Comparison of ENCODE assay signal across 1 cellular context in the genomic region with DNA sequence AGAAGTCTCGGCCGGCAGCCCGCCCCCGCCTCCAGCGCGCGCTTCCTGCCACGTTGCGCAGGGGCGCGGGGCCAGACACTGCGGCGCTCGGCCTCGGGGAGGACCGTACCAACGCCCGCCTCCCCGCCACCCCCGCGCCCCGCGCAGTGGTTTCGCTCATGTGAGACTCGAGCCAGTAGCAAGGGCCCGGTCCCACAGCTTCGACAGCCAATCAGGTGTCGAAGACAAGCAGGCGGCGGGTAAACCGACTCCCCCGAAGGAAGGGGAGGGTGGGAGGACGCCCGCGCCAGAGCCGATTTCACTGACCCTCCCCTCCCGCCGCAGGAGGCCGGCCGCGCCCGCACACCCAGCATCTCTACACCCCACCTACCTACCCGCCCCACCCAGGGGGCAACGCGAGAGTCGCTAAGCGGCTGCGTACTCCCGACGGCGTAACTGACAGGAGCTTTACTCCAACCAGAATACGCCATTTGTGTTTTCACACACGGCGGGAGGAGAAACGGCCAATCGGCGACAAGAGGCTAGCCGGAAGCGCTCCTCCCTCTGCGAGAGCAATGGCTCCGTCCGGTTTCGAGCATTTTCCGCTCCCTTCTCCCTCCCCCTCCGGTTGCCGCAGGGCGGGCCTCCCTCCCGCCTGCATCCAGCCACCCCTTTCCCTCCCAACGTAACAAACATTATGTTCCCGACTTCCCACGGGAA.
TF ChIP-seq lines count a peak whose summit lies in the region.

No MANE protein-coding gene starts in this region.

TF ChIP-seq in HEK293, 187 proteins besides CTCF, POLR2A, EP300 and RAD21 (continued from another document and continues in another):
- TF ChIP-seq ZNF777 (tag by site-specific recombination; IDR thresholded peaks at IDR 0.05; ENCODE audit: borderline replicate concordance) (peak; percentile 30; the same call in 1 of the 2 replicates), ZNF112 (tag by site-specific recombination; IDR thresholded peaks at IDR 0.05) (no peak), GFI1B (tag by site-specific recombination; IDR thresholded peaks at IDR 0.05) (no peak), HOXA7 (CRISPR knock-in tag; IDR thresholded peaks at IDR 0.05; ENCODE audit: borderline replicate concordance) (no peak), ZSCAN30 (tag by site-specific recombination; IDR thresholded peaks at IDR 0.05) (peak; percentile 88), ZNF621 (tag by site-specific recombination; IDR thresholded peaks at IDR 0.05) (no peak), ZNF560 (tag by site-specific recombination; IDR thresholded peaks at IDR 0.05; ENCODE audit: borderline replicate concordance) (no peak), ZNF138 (tag by site-specific recombination; IDR thresholded peaks at IDR 0.05; ENCODE audit: borderline replicate concordance) (no peak), ZNF366 (tag by site-specific recombination; conservative IDR thresholded peaks at IDR 0.05) (peak; percentile 65), MEIS1 (CRISPR knock-in tag; IDR thresholded peaks at IDR 0.05; ENCODE audit: borderline replicate concordance) (no peak), ZNF664 (tag by site-specific recombination; IDR thresholded peaks at IDR 0.05) (no peak), ZNF785 (tag by site-specific recombination; IDR thresholded peaks at IDR 0.05) (no peak; the same call in 1 of the 2 replicates), KLF16 (tag by site-specific recombination; IDR thresholded peaks at IDR 0.05) (peak; percentile 87), ZNF211 (tag by site-specific recombination; IDR thresholded peaks at IDR 0.05; ENCODE audit: low read depth) (no peak), ZNF548 (tag by site-specific recombination; IDR thresholded peaks at IDR 0.05) (no peak), SP3 (tag by site-specific recombination; IDR thresholded peaks at IDR 0.05) (peak; percentile 95), WT1 (tag by site-specific recombination; IDR thresholded peaks at IDR 0.05) (peak; percentile 88), ZNF394 (tag by site-specific recombination; IDR thresholded peaks at IDR 0.05; ENCODE audit: borderline replicate concordance) (peak; percentile 85), ZBTB7A (tag by site-specific recombination; IDR thresholded peaks at IDR 0.05; ENCODE audit: low read depth) (no peak; the same call in 1 of the 2 replicates), ZIC2 (tag by site-specific recombination; IDR thresholded peaks at IDR 0.05) (peak; percentile 92), ZNF747 (tag by site-specific recombination; IDR thresholded peaks at IDR 0.05) (no peak), ZNF146 (tag by site-specific recombination; IDR thresholded peaks at IDR 0.05) (no peak), ZNF473 (tag by site-specific recombination; IDR thresholded peaks at IDR 0.05) (no peak), KLF10 (tag by site-specific recombination; IDR thresholded peaks at IDR 0.05) (peak; percentile 77), ZNF140 (tag by site-specific recombination; IDR thresholded peaks at IDR 0.05) (no peak), ZNF624 (tag by site-specific recombination; IDR thresholded peaks at IDR 0.05) (0 out of 2 replicates have a peak, but pooled peaks have one; percentile 47), KLF1 (tag by site-specific recombination; IDR thresholded peaks at IDR 0.05) (peak; percentile 95), ZNF2 (tag by site-specific recombination; IDR thresholded peaks at IDR 0.05) (0 out of 2 replicates have a peak, but pooled peaks have one; percentile 61), ZNF501 (tag by site-specific recombination; IDR thresholded peaks at IDR 0.05) (peak; percentile 87; the same call in 1 of the 2 replicates), ZNF155 (tag by site-specific recombination; IDR thresholded peaks at IDR 0.05) (no peak), YY1 (tag by site-specific recombination; IDR thresholded peaks at IDR 0.05) (peak; percentile 84), ZNF37A (tag by site-specific recombination; IDR thresholded peaks at IDR 0.05) (no peak), ZNF514 (tag by site-specific recombination; IDR thresholded peaks at IDR 0.05) (no peak), ZNF292 (tag by site-specific recombination; IDR thresholded peaks at IDR 0.05; ENCODE audit: borderline replicate concordance, low read depth) (no peak), BCL11B (tag by site-specific recombination; IDR thresholded peaks at IDR 0.05; ENCODE audit: low read depth) (peak; percentile 66; the same call in 1 of the 2 replicates), IKZF3 (tag by site-specific recombination; IDR thresholded peaks at IDR 0.05) (peak; percentile 94), SCRT2 (tag by site-specific recombination; IDR thresholded peaks at IDR 0.05) (no peak), ZNF510 (tag by site-specific recombination; IDR thresholded peaks at IDR 0.05; ENCODE audit: insufficient replicate concordance) (no peak), ZNF776 (tag by site-specific recombination; IDR thresholded peaks at IDR 0.05; ENCODE audit: borderline replicate concordance) (no peak), SP7 (tag by site-specific recombination; IDR thresholded peaks at IDR 0.05) (peak; percentile 76), ZNF48 (tag by site-specific recombination; IDR thresholded peaks at IDR 0.05) (no peak), MYNN (tag by site-specific recombination; IDR thresholded peaks at IDR 0.05; ENCODE audit: borderline replicate concordance) (no peak), ZNF76 (tag by site-specific recombination; IDR thresholded peaks at IDR 0.05; ENCODE audit: borderline replicate concordance, low read depth) (peak; percentile 89), ZNF175 (tag by site-specific recombination; IDR thresholded peaks at IDR 0.05) (no peak), ZSCAN16 (tag by site-specific recombination; IDR thresholded peaks at IDR 0.05) (no peak), ZNF423 (tag by site-specific recombination; IDR thresholded peaks at IDR 0.05) (peak; percentile 86), ZNF544 (tag by site-specific recombination; IDR thresholded peaks at IDR 0.05) (no peak), ZNF561 (tag by site-specific recombination; IDR thresholded peaks at IDR 0.05; ENCODE audit: borderline replicate concordance) (peak; percentile 68)
- TF ChIP-seq, protein P1, sequence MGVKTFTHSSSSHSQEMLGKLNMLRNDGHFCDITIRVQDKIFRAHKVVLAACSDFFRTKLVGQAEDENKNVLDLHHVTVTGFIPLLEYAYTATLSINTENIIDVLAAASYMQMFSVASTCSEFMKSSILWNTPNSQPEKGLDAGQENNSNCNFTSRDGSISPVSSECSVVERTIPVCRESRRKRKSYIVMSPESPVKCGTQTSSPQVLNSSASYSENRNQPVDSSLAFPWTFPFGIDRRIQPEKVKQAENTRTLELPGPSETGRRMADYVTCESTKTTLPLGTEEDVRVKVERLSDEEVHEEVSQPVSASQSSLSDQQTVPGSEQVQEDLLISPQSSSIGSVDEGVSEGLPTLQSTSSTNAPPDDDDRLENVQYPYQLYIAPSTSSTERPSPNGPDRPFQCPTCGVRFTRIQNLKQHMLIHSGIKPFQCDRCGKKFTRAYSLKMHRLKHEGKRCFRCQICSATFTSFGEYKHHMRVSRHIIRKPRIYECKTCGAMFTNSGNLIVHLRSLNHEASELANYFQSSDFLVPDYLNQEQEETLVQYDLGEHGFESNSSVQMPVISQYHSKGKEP (tag by site-specific recombination; IDR thresholded peaks at IDR 0.05), result no peak; the same call in 1 of the 2 replicates
- TF ChIP-seq, protein P2, sequence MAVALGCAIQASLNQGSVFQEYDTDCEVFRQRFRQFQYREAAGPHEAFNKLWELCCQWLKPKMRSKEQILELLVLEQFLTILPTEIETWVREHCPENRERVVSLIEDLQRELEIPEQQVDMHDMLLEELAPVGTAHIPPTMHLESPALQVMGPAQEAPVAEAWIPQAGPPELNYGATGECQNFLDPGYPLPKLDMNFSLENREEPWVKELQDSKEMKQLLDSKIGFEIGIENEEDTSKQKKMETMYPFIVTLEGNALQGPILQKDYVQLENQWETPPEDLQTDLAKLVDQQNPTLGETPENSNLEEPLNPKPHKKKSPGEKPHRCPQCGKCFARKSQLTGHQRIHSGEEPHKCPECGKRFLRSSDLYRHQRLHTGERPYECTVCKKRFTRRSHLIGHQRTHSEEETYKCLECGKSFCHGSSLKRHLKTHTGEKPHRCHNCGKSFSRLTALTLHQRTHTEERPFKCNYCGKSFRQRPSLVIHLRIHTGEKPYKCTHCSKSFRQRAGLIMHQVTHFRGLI (tag by site-specific recombination; IDR thresholded peaks at IDR 0.05), result peak; percentile 94
- TF ChIP-seq, protein P3, sequence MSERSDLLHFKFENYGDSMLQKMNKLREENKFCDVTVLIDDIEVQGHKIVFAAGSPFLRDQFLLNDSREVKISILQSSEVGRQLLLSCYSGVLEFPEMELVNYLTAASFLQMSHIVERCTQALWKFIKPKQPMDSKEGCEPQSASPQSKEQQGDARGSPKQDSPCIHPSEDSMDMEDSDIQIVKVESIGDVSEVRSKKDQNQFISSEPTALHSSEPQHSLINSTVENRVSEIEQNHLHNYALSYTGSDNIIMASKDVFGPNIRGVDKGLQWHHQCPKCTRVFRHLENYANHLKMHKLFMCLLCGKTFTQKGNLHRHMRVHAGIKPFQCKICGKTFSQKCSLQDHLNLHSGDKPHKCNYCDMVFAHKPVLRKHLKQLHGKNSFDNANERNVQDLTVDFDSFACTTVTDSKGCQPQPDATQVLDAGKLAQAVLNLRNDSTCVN (tag by site-specific recombination; optimal IDR thresholded peaks at IDR 0.05), result peak; percentile 92
- TF ChIP-seq, protein P4, sequence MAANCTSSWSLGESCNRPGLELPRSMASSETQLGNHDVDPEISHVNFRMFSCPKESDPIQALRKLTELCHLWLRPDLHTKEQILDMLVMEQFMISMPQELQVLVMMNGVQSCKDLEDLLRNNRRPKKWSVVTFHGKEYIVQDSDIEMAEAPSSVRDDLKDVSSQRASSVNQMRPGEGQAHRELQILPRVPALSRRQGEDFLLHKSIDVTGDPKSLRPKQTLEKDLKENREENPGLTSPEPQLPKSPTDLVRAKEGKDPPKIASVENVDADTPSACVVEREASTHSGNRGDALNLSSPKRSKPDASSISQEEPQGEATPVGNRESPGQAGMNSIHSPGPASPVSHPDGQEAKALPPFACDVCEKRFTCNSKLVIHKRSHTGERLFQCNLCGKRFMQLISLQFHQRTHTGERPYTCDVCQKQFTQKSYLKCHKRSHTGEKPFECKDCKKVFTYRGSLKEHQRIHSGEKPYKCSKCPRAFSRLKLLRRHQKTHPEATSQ (tag by site-specific recombination; IDR thresholded peaks at IDR 0.05), result no peak; the same call in 1 of the 2 replicates
- TF ChIP-seq, protein P5, sequence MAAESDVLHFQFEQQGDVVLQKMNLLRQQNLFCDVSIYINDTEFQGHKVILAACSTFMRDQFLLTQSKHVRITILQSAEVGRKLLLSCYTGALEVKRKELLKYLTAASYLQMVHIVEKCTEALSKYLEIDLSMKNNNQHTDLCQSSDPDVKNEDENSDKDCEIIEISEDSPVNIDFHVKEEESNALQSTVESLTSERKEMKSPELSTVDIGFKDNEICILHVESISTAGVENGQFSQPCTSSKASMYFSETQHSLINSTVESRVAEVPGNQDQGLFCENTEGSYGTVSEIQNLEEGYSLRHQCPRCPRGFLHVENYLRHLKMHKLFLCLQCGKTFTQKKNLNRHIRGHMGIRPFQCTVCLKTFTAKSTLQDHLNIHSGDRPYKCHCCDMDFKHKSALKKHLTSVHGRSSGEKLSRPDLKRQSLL (tag by site-specific recombination; IDR thresholded peaks at IDR 0.05), result 0 out of 2 replicates have a peak, but pooled peaks have one; percentile 30
- TF ChIP-seq, protein P6, sequence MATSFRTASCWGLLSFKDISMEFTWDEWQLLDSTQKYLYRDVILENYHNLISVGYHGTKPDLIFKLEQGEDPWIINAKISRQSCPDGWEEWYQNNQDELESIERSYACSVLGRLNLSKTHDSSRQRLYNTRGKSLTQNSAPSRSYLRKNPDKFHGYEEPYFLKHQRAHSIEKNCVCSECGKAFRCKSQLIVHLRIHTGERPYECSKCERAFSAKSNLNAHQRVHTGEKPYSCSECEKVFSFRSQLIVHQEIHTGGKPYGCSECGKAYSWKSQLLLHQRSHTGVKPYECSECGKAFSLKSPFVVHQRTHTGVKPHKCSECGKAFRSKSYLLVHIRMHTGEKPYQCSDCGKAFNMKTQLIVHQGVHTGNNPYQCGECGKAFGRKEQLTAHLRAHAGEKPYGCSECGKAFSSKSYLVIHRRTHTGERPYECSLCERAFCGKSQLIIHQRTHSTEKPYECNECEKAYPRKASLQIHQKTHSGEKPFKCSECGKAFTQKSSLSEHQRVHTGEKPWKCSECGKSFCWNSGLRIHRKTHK (tag by site-specific recombination; IDR thresholded peaks at IDR 0.05), result no peak
- TF ChIP-seq, protein P7, sequence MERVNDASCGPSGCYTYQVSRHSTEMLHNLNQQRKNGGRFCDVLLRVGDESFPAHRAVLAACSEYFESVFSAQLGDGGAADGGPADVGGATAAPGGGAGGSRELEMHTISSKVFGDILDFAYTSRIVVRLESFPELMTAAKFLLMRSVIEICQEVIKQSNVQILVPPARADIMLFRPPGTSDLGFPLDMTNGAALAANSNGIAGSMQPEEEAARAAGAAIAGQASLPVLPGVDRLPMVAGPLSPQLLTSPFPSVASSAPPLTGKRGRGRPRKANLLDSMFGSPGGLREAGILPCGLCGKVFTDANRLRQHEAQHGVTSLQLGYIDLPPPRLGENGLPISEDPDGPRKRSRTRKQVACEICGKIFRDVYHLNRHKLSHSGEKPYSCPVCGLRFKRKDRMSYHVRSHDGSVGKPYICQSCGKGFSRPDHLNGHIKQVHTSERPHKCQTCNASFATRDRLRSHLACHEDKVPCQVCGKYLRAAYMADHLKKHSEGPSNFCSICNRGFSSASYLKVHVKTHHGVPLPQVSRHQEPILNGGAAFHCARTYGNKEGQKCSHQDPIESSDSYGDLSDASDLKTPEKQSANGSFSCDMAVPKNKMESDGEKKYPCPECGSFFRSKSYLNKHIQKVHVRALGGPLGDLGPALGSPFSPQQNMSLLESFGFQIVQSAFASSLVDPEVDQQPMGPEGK (tag by site-specific recombination; IDR thresholded peaks at IDR 0.05), result peak; percentile 99
- TF ChIP-seq, protein P8, sequence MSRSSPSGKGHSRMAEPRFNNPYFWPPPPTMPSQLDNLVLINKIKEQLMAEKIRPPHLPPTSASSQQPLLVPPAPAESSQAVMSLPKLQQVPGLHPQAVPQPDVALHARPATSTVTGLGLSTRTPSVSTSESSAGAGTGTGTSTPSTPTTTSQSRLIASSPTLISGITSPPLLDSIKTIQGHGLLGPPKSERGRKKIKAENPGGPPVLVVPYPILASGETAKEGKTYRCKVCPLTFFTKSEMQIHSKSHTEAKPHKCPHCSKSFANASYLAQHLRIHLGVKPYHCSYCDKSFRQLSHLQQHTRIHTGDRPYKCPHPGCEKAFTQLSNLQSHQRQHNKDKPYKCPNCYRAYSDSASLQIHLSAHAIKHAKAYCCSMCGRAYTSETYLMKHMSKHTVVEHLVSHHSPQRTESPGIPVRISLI (tag by site-specific recombination; IDR thresholded peaks at IDR 0.05), result no peak
- TF ChIP-seq, protein P9, sequence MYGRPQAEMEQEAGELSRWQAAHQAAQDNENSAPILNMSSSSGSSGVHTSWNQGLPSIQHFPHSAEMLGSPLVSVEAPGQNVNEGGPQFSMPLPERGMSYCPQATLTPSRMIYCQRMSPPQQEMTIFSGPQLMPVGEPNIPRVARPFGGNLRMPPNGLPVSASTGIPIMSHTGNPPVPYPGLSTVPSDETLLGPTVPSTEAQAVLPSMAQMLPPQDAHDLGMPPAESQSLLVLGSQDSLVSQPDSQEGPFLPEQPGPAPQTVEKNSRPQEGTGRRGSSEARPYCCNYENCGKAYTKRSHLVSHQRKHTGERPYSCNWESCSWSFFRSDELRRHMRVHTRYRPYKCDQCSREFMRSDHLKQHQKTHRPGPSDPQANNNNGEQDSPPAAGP (tag by site-specific recombination; IDR thresholded peaks at IDR 0.05), result no peak; the same call in 1 of the 2 replicates
